28 cellular contexts compared by ENCODE assay signal in the genomic region with DNA sequence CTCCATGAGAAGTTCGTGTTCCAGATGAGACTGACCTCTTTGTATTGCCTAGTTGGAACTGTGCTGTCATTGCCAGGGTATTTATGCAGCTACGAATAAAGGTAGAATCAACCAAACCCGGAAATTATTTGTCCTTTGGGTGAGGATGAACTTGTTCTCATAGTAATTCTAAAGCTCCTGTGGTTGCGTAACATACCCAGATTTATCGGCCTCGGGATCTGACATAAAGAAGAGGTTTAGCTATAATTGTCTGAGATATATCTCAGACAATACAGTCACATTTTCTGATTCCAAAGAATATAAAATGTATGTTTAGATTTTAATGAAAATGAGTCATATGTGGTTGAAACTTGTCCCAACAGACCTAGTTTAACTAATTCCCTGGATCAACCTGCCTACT.
"Had no signal": no experiment of that assay in that cellular context is flagged by ENCODE, and none has a peak within 500 bp of the region (broad histone marks: within the 10 kb centered on the region; RNA-seq: fewer than 3 reads in every experiment).

No MANE protein-coding gene starts in this region.

- H3K36me3 Mint-ChIP-seq: activated CD8-positive, alpha-beta memory T cell treated with anti-CD3 and anti-CD28 coated beads, Interleukin-2, amount 10 ng/mL, durations not matched to agents 7 days and 5 days; activated naive CD4-positive, alpha-beta T cell treated with anti-CD3 and anti-CD28 coated beads, Interleukin-2, amount 50 U/mL, for 24 hours; WTC11 had no signal

- H3K27me3 ChIP-seq: breast epithelium, colonic mucosa had no signal

- H3K4me1 ChIP-seq: breast epithelium, colonic mucosa had no signal

- H3K27ac ChIP-seq: breast epithelium, colonic mucosa had no signal

- H3K27me3 Mint-ChIP-seq: activated CD8-positive, alpha-beta memory T cell treated with anti-CD3 and anti-CD28 coated beads, Interleukin-2, amount 10 ng/mL, durations not matched to agents 7 days and 5 days; activated naive CD4-positive, alpha-beta T cell treated with anti-CD3 and anti-CD28 coated beads, Interleukin-2, amount 50 U/mL, for 24 hours; activated T-cell treated with anti-CD3 and anti-CD28 coated beads, Interleukin-2, amount 50 U/mL, for 24 hours; T-helper 17 cell had no signal

- FAIRE-seq: RCC 7860 had no signal

- H3K4me3 ChIP-seq: breast epithelium, colonic mucosa had no signal

- H3K27ac Mint-ChIP-seq: activated CD8-positive, alpha-beta memory T cell treated with anti-CD3 and anti-CD28 coated beads, Interleukin-2, amount 10 ng/mL, durations not matched to agents 7 days and 5 days; activated naive CD4-positive, alpha-beta T cell treated with anti-CD3 and anti-CD28 coated beads, Interleukin-2, amount 50 U/mL, for 24 hours; activated T-cell treated with anti-CD3 and anti-CD28 coated beads, Interleukin-2, amount 50 U/mL, for 24 hours; activated T-helper 1 cell treated with anti-CD3 and anti-CD28 coated beads, Interleukin-12 subunit alpha, Interleukin-12 subunit beta, Interleukin-2, Interleukin-4 antibody, amounts not matched to agents 30 ng/mL and 10 ng/mL and 1 ng/mL, durations not matched to agents 14 hours and 24 hours and 36 hours; T-helper 17 cell; WTC11 had no signal

- H3K36me3 ChIP-seq: breast epithelium, colonic mucosa had no signal

- ATAC-seq: activated CD8-positive, alpha-beta memory T cell treated with anti-CD3 and anti-CD28 coated beads, Interleukin-2, amount 10 ng/mL, durations not matched to agents 7 days and 5 days; T-helper 17 cell; WTC11 had no signal

- H3K4me3 Mint-ChIP-seq: activated CD8-positive, alpha-beta memory T cell treated with anti-CD3 and anti-CD28 coated beads, Interleukin-2, amount 10 ng/mL, durations not matched to agents 7 days and 5 days; activated naive CD4-positive, alpha-beta T cell treated with anti-CD3 and anti-CD28 coated beads, Interleukin-2, amount 50 U/mL, for 24 hours; activated T-cell treated with anti-CD3 and anti-CD28 coated beads, Interleukin-2, amount 50 U/mL, for 24 hours; activated T-helper 1 cell treated with anti-CD3 and anti-CD28 coated beads, Interleukin-12 subunit alpha, Interleukin-12 subunit beta, Interleukin-2, Interleukin-4 antibody, amounts not matched to agents 30 ng/mL and 10 ng/mL and 1 ng/mL, durations not matched to agents 14 hours and 24 hours and 36 hours; T-helper 17 cell; WTC11 had no signal

- H3K9me3 ChIP-seq: breast epithelium, colonic mucosa had no signal

- DNase-seq: activated CD4-positive, alpha-beta T cell treated with anti-CD3 and anti-CD28 coated beads for 48 hours; activated CD4-positive, alpha-beta T cell treated with anti-CD3 and anti-CD28 coated beads, Interleukin-2, amount 50 U/mL, for 48 hours; activated CD4-positive, CD25-positive, alpha-beta regulatory T cell treated with anti-CD3 and anti-CD28 coated beads, Interleukin-2, amount 50 U/mL, for 72 hours; activated CD8-positive, alpha-beta memory T cell treated with anti-CD3 and anti-CD28 coated beads, Interleukin-2, amount 10 ng/mL, durations not matched to agents 7 days and 5 days; activated effector memory CD4-positive, alpha-beta T cell treated with Interleukin-2 at 50 U/mL for 16 hours; activated naive CD4-positive, alpha-beta T cell; activated T-cell treated with anti-CD3 and anti-CD28 coated beads, Interleukin-2, amount 50 U/mL, for 24 hours; aorta; caudate nucleus; colonic mucosa; Kasumi-1; NCI-H1092; NCI-H1417; NCI-H1694; NCI-H2029; NCI-H345; NCI-H510A; NCI-H526 treated with DMSO at 0.1 percent for 48 hours; NCI-H82; OCI-M1; SHP77 treated with DMSO at 0.1 percent for 48 hours; T-helper 17 cell; T-helper 9 cell had no signal

- H3K4me1 Mint-ChIP-seq: activated CD8-positive, alpha-beta memory T cell treated with anti-CD3 and anti-CD28 coated beads, Interleukin-2, amount 10 ng/mL, durations not matched to agents 7 days and 5 days; activated naive CD4-positive, alpha-beta T cell treated with anti-CD3 and anti-CD28 coated beads, Interleukin-2, amount 50 U/mL, for 24 hours; T-helper 17 cell had no signal
